1 cellular context compared by ENCODE assay signal in genomic region chr2:165114345-165114943, GRCh38.
TF ChIP-seq lines count a peak whose summit lies in the region.

No MANE protein-coding gene starts in this region.

TF ChIP-seq in GM23338, 12 proteins besides CTCF, POLR2A, EP300 and RAD21 (continued from another document):
- TF ChIP-seq ZNF462 (CRISPR knock-in tag; IDR thresholded peaks at IDR 0.05) (no peak), ZNF331 (CRISPR knock-in tag; IDR thresholded peaks at IDR 0.05; ENCODE audit: low read depth) (no peak), ETS1 (IDR thresholded peaks at IDR 0.05) (no peak), POLR2AphosphoS5 (IDR thresholded peaks at IDR 0.05; ENCODE audit: low read depth) (no peak), EZH2phosphoT487 (IDR thresholded peaks at IDR 0.05; ENCODE audit: unreplicated experiment) (no peak), STAT1 (IDR thresholded peaks at IDR 0.05; ENCODE audit: unreplicated experiment) (no peak), EZH2 (IDR thresholded peaks at IDR 0.05; ENCODE audit: low read depth, unreplicated experiment) (no peak), JUNB (IDR thresholded peaks at IDR 0.05; ENCODE audit: unreplicated experiment) (no peak), ZNF114 (CRISPR knock-in tag; IDR thresholded peaks at IDR 0.05) (no peak), CREB1 (CRISPR knock-in tag; IDR thresholded peaks at IDR 0.05; ENCODE audit: low read depth) (no peak)
TF ChIP-seq in GM23338: peak in this region for 0.
